ENCODE assay signal across 18 cellular contexts in the genomic region with DNA sequence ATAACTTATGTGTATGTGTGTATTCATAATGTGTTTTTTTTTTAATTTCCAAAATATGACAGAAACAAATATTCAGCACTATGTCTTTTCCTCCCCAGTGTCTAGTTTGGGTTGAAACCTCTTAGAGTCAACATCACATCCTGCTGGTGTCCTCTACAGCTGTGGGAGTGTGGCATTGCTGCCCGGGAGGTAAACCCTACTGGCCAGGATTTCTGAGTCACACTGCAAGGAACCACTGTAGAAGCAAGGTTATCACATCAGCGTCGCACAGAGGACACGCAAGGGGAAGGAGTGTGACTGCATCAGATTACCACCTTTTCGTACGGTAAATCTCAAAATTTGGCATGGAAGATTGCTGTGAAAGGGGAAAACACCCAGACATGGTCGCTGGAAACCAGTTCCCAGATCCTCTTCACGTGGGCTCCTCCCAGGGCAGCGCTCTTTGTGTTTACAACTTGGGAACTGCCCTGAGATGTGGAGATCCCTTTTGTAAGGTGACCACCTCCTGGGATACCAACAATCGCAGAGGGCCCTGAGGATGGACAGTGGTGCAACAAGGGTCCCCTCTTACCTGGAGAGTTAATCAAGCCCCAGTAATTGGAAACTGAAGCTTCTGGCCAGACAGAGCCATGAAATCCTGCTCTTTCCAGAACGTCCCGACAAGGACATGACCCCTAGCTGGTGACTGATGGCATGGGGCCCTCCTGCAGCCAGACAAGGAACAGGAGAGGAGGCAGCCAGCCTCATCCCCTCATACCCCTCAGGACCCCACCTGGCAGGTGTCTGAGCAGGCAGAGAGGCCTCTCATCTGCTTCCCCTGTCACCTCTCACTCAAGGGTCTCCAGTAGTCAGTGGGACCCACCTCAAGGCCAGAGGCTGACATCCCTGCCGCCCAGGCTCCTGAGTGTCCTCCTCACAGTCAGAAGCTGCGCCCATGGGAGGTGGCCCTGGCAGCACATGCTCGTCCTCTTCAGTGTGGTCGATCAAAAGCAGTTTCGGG.
"Had no signal": no experiment of that assay in that cellular context is flagged by ENCODE, and none has a peak within 500 bp of the region (broad histone marks: within the 10 kb centered on the region; RNA-seq: fewer than 3 reads in every experiment).

No MANE protein-coding gene starts in this region.

- H3K4me3 ChIP-seq: esophagus squamous epithelium, gastroesophageal sphincter, left ventricle myocardium inferior, lower lobe of right lung, pancreas, stomach, uterus had no signal

- H3K27me3 ChIP-seq: esophagus squamous epithelium, gastroesophageal sphincter, pancreas, uterus had no signal

- H3K36me3 ChIP-seq: esophagus squamous epithelium, gastroesophageal sphincter, left ventricle myocardium inferior, lower lobe of right lung, pancreas, stomach, uterus had no signal

- DNase-seq: effector memory CD8-positive, alpha-beta T cell; esophagus squamous epithelium; foreskin fibroblast; glutamatergic neuron; left ventricle myocardium inferior; lower lobe of right lung; natural killer cell; pancreas; right cardiac atrium; small intestine; stimulated activated CD4-positive, alpha-beta T cell treated with anti-CD3 and anti-CD28 coated beads, Interleukin-12 subunit alpha, Interleukin-12 subunit beta, amount 100 ng/mL, for 4 hours; stimulated activated naive CD4-positive, alpha-beta T cell; stomach; substantia nigra; trophoblast cell; uterus had no signal

- H3K27ac ChIP-seq: epithelial cell of prostate, esophagus squamous epithelium, gastroesophageal sphincter, left ventricle myocardium inferior, lower lobe of right lung, pancreas, stomach, uterus had no signal

- H3K9me3 ChIP-seq: esophagus squamous epithelium, gastroesophageal sphincter, left ventricle myocardium inferior, lower lobe of right lung, pancreas, stomach, uterus had no signal

- H3K4me1 ChIP-seq: esophagus squamous epithelium, gastroesophageal sphincter, left ventricle myocardium inferior, lower lobe of right lung, pancreas, stomach, uterus had no signal
